In genomic region chr2:20962939-20963543, GRCh38 we compare ENCODE assay signal across 8 cellular contexts.
DNase-seq lines count a peak whose midpoint lies in the region; ATAC-seq lines count a peak whose summit lies in the region.

No MANE protein-coding gene starts in this region.

- peak; percentile 43 for DNase-seq in NCI-H2107 treated with DMSO at 0.1 percent for 48 hours (lab: John Stamatoyannopoulos, UW; ENCODE audit: unreplicated experiment)
- no peak for DNase-seq in NCI-H2107 (lab: John Stamatoyannopoulos, UW)
- DNase-seq in NCI-H2171 (lab: John Stamatoyannopoulos, UW), result peak; percentile 36
- peak; percentile 37 for DNase-seq in activated CD4-positive, CD25-positive, alpha-beta regulatory T cell treated with anti-CD3 and anti-CD28 coated beads, Interleukin-2, amount 50 U/mL, for 16 hours (ENCODE audit: low read depth, low spot score)
- peak; percentile 89 for DNase-seq in cerebellar cortex (ENCODE audit: low spot score)
- peak; percentile 34 to 76 for DNase-seq in left colon
- DNase-seq in stimulated activated CD4-positive, alpha-beta T cell treated with anti-CD3 and anti-CD28 coated beads, Interleukin-2, amount 100 ng/mL, for 48 hours, result peak; percentile 74 to 76

- intact Hi-C loops in left colon (cut with DNase I, micrococcal nuclease), result loop anchor here (5.0 to 10.0 kb wide), 3 partner anchors 181 to 301 kb away; partner anchors contain the start of gene GDF7 (in 1 of the 2)

- peak; percentile 77 for ATAC-seq in HG02943 (IDR thresholded peaks at IDR 0.05; ENCODE audit: low read depth, unreplicated experiment)
- peak; percentile 75 for ATAC-seq in left colon
